1 cellular context compared by ENCODE assay signal in the genomic region with DNA sequence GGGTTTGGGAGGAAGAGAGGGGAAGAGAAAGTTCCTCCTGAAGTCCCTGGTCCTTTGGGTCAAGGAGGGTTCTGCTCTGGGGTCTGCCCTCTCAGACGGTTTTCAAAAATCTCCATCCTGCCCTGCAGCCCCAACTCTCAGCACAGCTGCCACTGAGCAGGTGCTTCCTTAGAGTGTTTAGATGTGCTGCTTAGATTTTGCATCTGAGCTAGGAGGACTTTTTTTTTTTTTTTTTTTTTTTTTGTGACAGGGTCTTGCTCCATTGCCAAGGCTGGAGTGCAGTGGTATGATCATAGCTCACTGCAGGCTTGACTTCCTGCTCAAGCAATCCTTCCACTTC.
TF ChIP-seq lines count a peak whose summit lies in the region.

No MANE protein-coding gene starts in this region.

TF ChIP-seq in WTC11, 78 proteins besides CTCF, POLR2A, EP300 and RAD21 (continued from another document):
- TF ChIP-seq, protein P1, sequence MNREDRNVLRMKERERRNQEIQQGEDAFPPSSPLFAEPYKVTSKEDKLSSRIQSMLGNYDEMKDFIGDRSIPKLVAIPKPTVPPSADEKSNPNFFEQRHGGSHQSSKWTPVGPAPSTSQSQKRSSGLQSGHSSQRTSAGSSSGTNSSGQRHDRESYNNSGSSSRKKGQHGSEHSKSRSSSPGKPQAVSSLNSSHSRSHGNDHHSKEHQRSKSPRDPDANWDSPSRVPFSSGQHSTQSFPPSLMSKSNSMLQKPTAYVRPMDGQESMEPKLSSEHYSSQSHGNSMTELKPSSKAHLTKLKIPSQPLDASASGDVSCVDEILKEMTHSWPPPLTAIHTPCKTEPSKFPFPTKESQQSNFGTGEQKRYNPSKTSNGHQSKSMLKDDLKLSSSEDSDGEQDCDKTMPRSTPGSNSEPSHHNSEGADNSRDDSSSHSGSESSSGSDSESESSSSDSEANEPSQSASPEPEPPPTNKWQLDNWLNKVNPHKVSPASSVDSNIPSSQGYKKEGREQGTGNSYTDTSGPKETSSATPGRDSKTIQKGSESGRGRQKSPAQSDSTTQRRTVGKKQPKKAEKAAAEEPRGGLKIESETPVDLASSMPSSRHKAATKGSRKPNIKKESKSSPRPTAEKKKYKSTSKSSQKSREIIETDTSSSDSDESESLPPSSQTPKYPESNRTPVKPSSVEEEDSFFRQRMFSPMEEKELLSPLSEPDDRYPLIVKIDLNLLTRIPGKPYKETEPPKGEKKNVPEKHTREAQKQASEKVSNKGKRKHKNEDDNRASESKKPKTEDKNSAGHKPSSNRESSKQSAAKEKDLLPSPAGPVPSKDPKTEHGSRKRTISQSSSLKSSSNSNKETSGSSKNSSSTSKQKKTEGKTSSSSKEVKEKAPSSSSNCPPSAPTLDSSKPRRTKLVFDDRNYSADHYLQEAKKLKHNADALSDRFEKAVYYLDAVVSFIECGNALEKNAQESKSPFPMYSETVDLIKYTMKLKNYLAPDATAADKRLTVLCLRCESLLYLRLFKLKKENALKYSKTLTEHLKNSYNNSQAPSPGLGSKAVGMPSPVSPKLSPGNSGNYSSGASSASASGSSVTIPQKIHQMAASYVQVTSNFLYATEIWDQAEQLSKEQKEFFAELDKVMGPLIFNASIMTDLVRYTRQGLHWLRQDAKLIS (CRISPR knock-in tag; IDR thresholded peaks at IDR 0.05; ENCODE audit: borderline replicate concordance) = no peak
- TF ChIP-seq, protein P2, sequence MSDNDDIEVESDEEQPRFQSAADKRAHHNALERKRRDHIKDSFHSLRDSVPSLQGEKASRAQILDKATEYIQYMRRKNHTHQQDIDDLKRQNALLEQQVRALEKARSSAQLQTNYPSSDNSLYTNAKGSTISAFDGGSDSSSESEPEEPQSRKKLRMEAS (CRISPR knock-in tag; IDR thresholded peaks at IDR 0.05) = no peak
- TF ChIP-seq ATF1 (CRISPR knock-in tag; IDR thresholded peaks at IDR 0.05) (no peak), SOX15 (CRISPR knock-in tag; IDR thresholded peaks at IDR 0.05) (no peak), NFATC4 (CRISPR knock-in tag; IDR thresholded peaks at IDR 0.05) (no peak), FOXK1 (CRISPR knock-in tag; IDR thresholded peaks at IDR 0.05) (no peak), IRF2 (CRISPR knock-in tag; IDR thresholded peaks at IDR 0.05; ENCODE audit: borderline replicate concordance, low read depth) (no peak), NR2C2 (CRISPR knock-in tag; IDR thresholded peaks at IDR 0.05) (no peak)
- TF ChIP-seq, protein P3, sequence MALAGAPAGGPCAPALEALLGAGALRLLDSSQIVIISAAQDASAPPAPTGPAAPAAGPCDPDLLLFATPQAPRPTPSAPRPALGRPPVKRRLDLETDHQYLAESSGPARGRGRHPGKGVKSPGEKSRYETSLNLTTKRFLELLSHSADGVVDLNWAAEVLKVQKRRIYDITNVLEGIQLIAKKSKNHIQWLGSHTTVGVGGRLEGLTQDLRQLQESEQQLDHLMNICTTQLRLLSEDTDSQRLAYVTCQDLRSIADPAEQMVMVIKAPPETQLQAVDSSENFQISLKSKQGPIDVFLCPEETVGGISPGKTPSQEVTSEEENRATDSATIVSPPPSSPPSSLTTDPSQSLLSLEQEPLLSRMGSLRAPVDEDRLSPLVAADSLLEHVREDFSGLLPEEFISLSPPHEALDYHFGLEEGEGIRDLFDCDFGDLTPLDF (CRISPR knock-in tag; IDR thresholded peaks at IDR 0.05) = no peak
